ENCODE assay signal across 19 cellular contexts in genomic region chr17:50787106-50787505, GRCh38. TPM values are rescaled to one million over a fixed set of nuclear protein-coding genes. Genes with fewer than 3 reads are reported as not detected.
DNase-seq lines count a peak whose midpoint lies in the region; ATAC-seq, FAIRE-seq and TF ChIP-seq lines count a peak whose summit lies in the region.
"Had no signal": no experiment of that assay in that cellular context is flagged by ENCODE, and none has a peak within 500 bp of the region (broad histone marks: within the 10 kb centered on the region; RNA-seq: fewer than 3 reads in every experiment).

No MANE protein-coding gene starts in this region.

- peaks cover 19% of the 10 kb centered on the region for H3K4me1 Mint-ChIP-seq in neural progenitor cell

- FAIRE-seq in pancreas (lab: Jason Lieb, UNC), result no peak
- FAIRE-seq: D721Med, small intestine had no signal

- H3K4me3 ChIP-seq in HEK293 (ENCODE audit: low read depth, low read length) (no peak overlapping the region), dorsolateral prefrontal cortex (no peak overlapping the region), neural progenitor cell (no peak overlapping the region), pancreas (no peak overlapping the region)

- peaks cover 8% of the 10 kb centered on the region for H3K27me3 Mint-ChIP-seq in neural progenitor cell (ENCODE audit: insufficient read depth, low read depth)

- intact Hi-C loops in dorsolateral prefrontal cortex (cut with DNase I) (loop anchor here in 1 of 2 donors (5.0 to 10.0 kb wide), 2 partner anchors 45 to 168 kb away; no protein-coding TSS in a partner anchor), pancreas (cut with DNase I) (loop anchor here (10.0 kb wide), 2 partner anchors 48 to 168 kb away; partner anchors contain the start of gene WFIKKN2 (in 1 of the 3))

- ATAC-seq in HG03039 (IDR thresholded peaks at IDR 0.05; ENCODE audit: unreplicated experiment) (no peak), pancreas (no peak), HG02970 (IDR thresholded peaks at IDR 0.05; ENCODE audit: low FRiP score, unreplicated experiment) (no peak)
- ATAC-seq: activated T-cell treated with anti-CD3 and anti-CD28 coated beads, Interleukin-2, amount 50 U/mL, for 4 hours; left ventricle myocardium superior had no signal

- no peaks in the 10 kb centered on the region for H4K20me1 ChIP-seq in neural progenitor cell (ENCODE audit: low read depth)

- H3K27me3 ChIP-seq in dorsolateral prefrontal cortex (no peaks in the 10 kb centered on the region), neural progenitor cell (no peaks in the 10 kb centered on the region), pancreas (no peaks in the 10 kb centered on the region)

- DNase-seq in NCI-H524 (lab: John Stamatoyannopoulos, UW) (peak; percentile 88 to 97), dorsolateral prefrontal cortex (peak in 1 of 10 donors; percentile 38), neural progenitor cell (ENCODE audit: low spot score) (no peak), pancreas (no peak)
- no peak for DNase-seq in activated CD4-positive, CD25-positive, alpha-beta regulatory T cell (lab: John Stamatoyannopoulos, UW)
- DNase-seq: activated CD4-positive, alpha-beta T cell treated with anti-CD3 and anti-CD28 coated beads, Interleukin-2, amount 10 ng/mL, durations not matched to agents 7 days and 5 days; activated T-cell treated with anti-CD3 and anti-CD28 coated beads, Interleukin-2, amount 50 U/mL, for 4 hours; hypothalamus; KBM-7; left ventricle myocardium superior; NCI-H774; small intestine had no signal

- H3K4me2 ChIP-seq in neural progenitor cell, result no peak overlapping the region

- H3K27ac Mint-ChIP-seq in neural progenitor cell, result peak overlapping the region; percentile 64
- H3K27ac Mint-ChIP-seq: activated CD4-positive, alpha-beta T cell treated with anti-CD3 and anti-CD28 coated beads, Interleukin-2, amount 10 ng/mL, durations not matched to agents 7 days and 5 days; dendritic cell treated with granulocyte-macrophage colony-stimulating factor and Interleukin-4, amounts not matched to agents 40 ng/mL and 50 ng/mL, for 4 days had no signal

- no peak overlapping the region for H3K9ac ChIP-seq in neural progenitor cell

- CTCF ChIA-PET in HEK293 (lab: Yijun Ruan, JAX), result interaction anchor here (0.9 to 7.0 kb wide), 5 partner anchors 30 to 170 kb away, joined by 3 to 240 read pairs (median 4); no protein-coding TSS in a partner anchor

- H3K9me3 Mint-ChIP-seq in neural progenitor cell, result no peaks in the 10 kb centered on the region
- H3K9me3 Mint-ChIP-seq: activated CD4-positive, alpha-beta T cell treated with anti-CD3 and anti-CD28 coated beads, Interleukin-2, amount 10 ng/mL, durations not matched to agents 7 days and 5 days; activated T-cell treated with anti-CD3 and anti-CD28 coated beads, Interleukin-2, amount 50 U/mL, for 4 hours; dendritic cell treated with granulocyte-macrophage colony-stimulating factor and Interleukin-4, amounts not matched to agents 40 ng/mL and 50 ng/mL, for 4 days had no signal

- no peaks in the 10 kb centered on the region for H3K36me3 Mint-ChIP-seq in neural progenitor cell

- H3K79me2 ChIP-seq in neural progenitor cell (ENCODE audit: low read depth), result no peaks in the 10 kb centered on the region

- H3K27ac ChIP-seq in HEK293 (ENCODE audit: extremely low read depth, low read depth, low read length), result peak overlapping the region; percentile 48
- peak overlapping the region in 37 of 59 donors; percentile 4 to 93 (median 83) for H3K27ac ChIP-seq in dorsolateral prefrontal cortex
- H3K27ac ChIP-seq in neural progenitor cell, result no peak overlapping the region
- no peak overlapping the region for H3K27ac ChIP-seq in pancreas

- TF ChIP-seq CTCF in HEK293 (tag by site-specific recombination; IDR thresholded peaks at IDR 0.05) (no peak), dorsolateral prefrontal cortex (IDR thresholded peaks at IDR 0.05 in 54 of 56, conservative IDR thresholded peaks at IDR 0.05 in 2 of 56; ENCODE audit: low read depth in 1 of 56, partially characterized antibody in 56 of 56) (no peak), neural progenitor cell (IDR thresholded peaks at IDR 0.05) (no peak), pancreas (IDR thresholded peaks at IDR 0.05) (no peak)

- H3F3A ChIP-seq in neural progenitor cell (ENCODE audit: low read depth), result no peaks in the 10 kb centered on the region

- H3K4me3 Mint-ChIP-seq in neural progenitor cell, result no peak overlapping the region
- H3K4me3 Mint-ChIP-seq: activated CD4-positive, alpha-beta T cell treated with anti-CD3 and anti-CD28 coated beads, Interleukin-2, amount 10 ng/mL, durations not matched to agents 7 days and 5 days; activated T-cell treated with anti-CD3 and anti-CD28 coated beads, Interleukin-2, amount 50 U/mL, for 4 hours; dendritic cell treated with granulocyte-macrophage colony-stimulating factor and Interleukin-4, amounts not matched to agents 40 ng/mL and 50 ng/mL, for 4 days had no signal

- POLR2A ChIA-PET in HEK293 (lab: Yijun Ruan, JAX), result no interaction called here

- H3K4me1 ChIP-seq in HEK293 (ENCODE audit: control insufficient read depth, insufficient read depth, low read length), result no peaks in the 10 kb centered on the region
- peaks cover 10% of the 10 kb centered on the region for H3K4me1 ChIP-seq in neural progenitor cell
- H3K4me1 ChIP-seq in pancreas, result peaks cover 0 to 10% (median 9%) of the 10 kb centered on the region in 3 donors

- H3K36me3 ChIP-seq in HEK293 (ENCODE audit: control insufficient read depth in 2 of 2, insufficient read depth in 1 of 2, low read length in 2 of 2) (no peaks in the 10 kb centered on the region), neural progenitor cell (no peaks in the 10 kb centered on the region), pancreas (no peaks in the 10 kb centered on the region)

- WGBS in pancreas, 2 donors, result 92% methylated on average over 7 of the region's 7 CpGs

- peak overlapping the region; percentile 76 for H2AFZ ChIP-seq in neural progenitor cell (replicated peaks)

- H3K9me3 ChIP-seq in HEK293 (ENCODE audit: control insufficient read depth, insufficient read depth, low read depth, low read length) (no peaks in the 10 kb centered on the region), neural progenitor cell (ENCODE audit: low read depth) (no peaks in the 10 kb centered on the region), pancreas (no peaks in the 10 kb centered on the region)

TF ChIP-seq in HEK293, 187 proteins besides CTCF, POLR2A, EP300 and RAD21:
- TF ChIP-seq ZNF654 (tag by site-specific recombination; IDR thresholded peaks at IDR 0.05; ENCODE audit: low read depth) (no peak), ZNF623 (tag by site-specific recombination; IDR thresholded peaks at IDR 0.05) (0 out of 2 replicates have a peak, but pooled peaks have one; percentile 20), KLF7 (tag by site-specific recombination; IDR thresholded peaks at IDR 0.05; ENCODE audit: borderline replicate concordance) (no peak), ZNF747 (tag by site-specific recombination; IDR thresholded peaks at IDR 0.05) (no peak), PRDM2 (tag by site-specific recombination; IDR thresholded peaks at IDR 0.05; ENCODE audit: borderline replicate concordance) (no peak), ZNF335 (tag by site-specific recombination; conservative IDR thresholded peaks at IDR 0.05) (peak; percentile 48), ZEB2 (tag by site-specific recombination; IDR thresholded peaks at IDR 0.05) (no peak)

RNA-seq across cellular contexts. Expression of gene ANKRD40CL, which starts 19.8 kb away (rescaled TPM):
- total RNA-seq in dorsolateral prefrontal cortex, result under 1 TPM in 2 of 120 experiments, not detected in 118; 0.33 to 0.63 TPM
- not detected in 2 replicates for total RNA-seq in neural progenitor cell (ENCODE audit: low replicate concordance)
- total RNA-seq in pancreas, result under 1 TPM in 2 of 6 donors, not detected in 4; 0.16 to 0.46 TPM
- under 1 TPM in 1 of 2 donors, not detected in 1; 0.19 TPM for polyA plus RNA-seq in pancreas
- total RNA-seq: activated CD4-positive, alpha-beta T cell treated with anti-CD3 and anti-CD28 coated beads, Interleukin-2, amount 10 ng/mL, durations not matched to agents 7 days and 5 days; activated T-cell treated with anti-CD3 and anti-CD28 coated beads, Interleukin-2, amount 50 U/mL, for 4 hours; left ventricle myocardium superior; subcutaneous adipose tissue had no signal
- polyA plus RNA-seq: neural cell had no signal

RNA-seq across cellular contexts. Expression of gene WFIKKN2, which starts 48.3 kb away (rescaled TPM):
- total RNA-seq in dorsolateral prefrontal cortex, result 10 to 100 TPM in 1 of 120 experiments, 1 to 10 TPM in 40, under 1 TPM in 79; 0.27 to 16.6 (median 0.80) TPM
- total RNA-seq in neural progenitor cell (ENCODE audit: low replicate concordance), result not detected in 2 replicates
- under 1 TPM; 0.09 to 0.19 (median 0.13) TPM for total RNA-seq in pancreas
- under 1 TPM; 0.15 to 0.45 TPM for polyA plus RNA-seq in pancreas
- total RNA-seq: activated CD4-positive, alpha-beta T cell treated with anti-CD3 and anti-CD28 coated beads, Interleukin-2, amount 10 ng/mL, durations not matched to agents 7 days and 5 days; activated T-cell treated with anti-CD3 and anti-CD28 coated beads, Interleukin-2, amount 50 U/mL, for 4 hours had no signal
- polyA plus RNA-seq: neural cell had no signal

Comparison
In these comparisons a context has a peak if more than half of its experiments do, and no peak if none do; other contexts are left out.
1. H3K27ac ChIP-seq: peak in HEK293 (single experiment) and dorsolateral prefrontal cortex (37 of 59); none in neural progenitor cell (single experiment) and pancreas (0 of 4).
2. DNase-seq: peak in NCI-H524 (2 of 2); none in neural progenitor cell (single experiment), activated CD4-positive, CD25-positive, alpha-beta regulatory T cell (0 of 4) and pancreas (0 of 6).